32 cellular contexts compared by ENCODE assay signal in the genomic region with DNA sequence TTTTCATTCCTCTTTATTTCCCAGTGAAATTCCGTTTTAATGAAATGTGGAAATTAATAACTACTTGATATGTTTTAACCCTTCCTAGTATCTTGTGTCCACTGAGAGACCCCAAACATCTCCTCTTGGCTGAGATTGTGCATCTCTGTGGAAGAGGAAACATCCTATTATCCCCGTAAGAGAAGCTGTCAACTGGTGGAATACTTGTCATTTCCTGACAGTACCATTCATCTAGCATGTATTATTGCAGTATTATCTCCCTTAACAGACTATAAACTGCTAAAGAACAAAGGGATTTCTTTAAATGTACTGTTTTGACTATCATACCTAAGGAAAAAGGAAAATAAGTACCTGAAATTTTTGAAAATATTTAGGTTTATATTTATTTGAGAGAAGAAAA.
DNase-seq lines count a peak whose midpoint lies in the region; TF ChIP-seq lines count a peak whose summit lies in the region.
"Had no signal": no experiment of that assay in that cellular context is flagged by ENCODE, and none has a peak within 500 bp of the region (broad histone marks: within the 10 kb centered on the region; RNA-seq: fewer than 3 reads in every experiment).

No MANE protein-coding gene starts in this region.

- H3K4me1 ChIP-seq in GM23248 (ENCODE audit: insufficient read depth), result no peaks in the 10 kb centered on the region
- peaks cover 15% of the 10 kb centered on the region for H3K4me1 ChIP-seq in neural progenitor cell
- no peaks in the 10 kb centered on the region for H3K4me1 ChIP-seq in CD8-positive, alpha-beta memory T cell (ENCODE audit: insufficient read depth, low read length)
- H3K4me1 ChIP-seq: A549; BE2C; BLaER1; BLaER1 treated with 17β-estradiol and CSF1 and Interleukin-3, amounts not matched to agents 10 nM and 100 nM; Caco-2 had no signal

- peaks cover 4% of the 10 kb centered on the region for H3K4me1 Mint-ChIP-seq in neural progenitor cell
- no peaks in the 10 kb centered on the region for H3K4me1 Mint-ChIP-seq in CD8-positive, alpha-beta memory T cell
- H3K4me1 Mint-ChIP-seq: B cell; CD14-positive monocyte; CD4-positive, alpha-beta memory T cell; CD4-positive, CD25-positive, alpha-beta regulatory T cell had no signal

- no peak overlapping the region for H3K27ac Mint-ChIP-seq in neural progenitor cell
- no peak overlapping the region for H3K27ac Mint-ChIP-seq in CD8-positive, alpha-beta memory T cell
- H3K27ac Mint-ChIP-seq: B cell; CD14-positive monocyte; CD4-positive, alpha-beta memory T cell; CD4-positive, alpha-beta T cell; CD4-positive, CD25-positive, alpha-beta regulatory T cell; CD8-positive, alpha-beta T cell had no signal

- 24 to 38% methylated on average over 2 of the region's 2 CpGs for WGBS in GM23248 (ENCODE audit: low coverage in 1 of 2, low lambda C conversion rate in 2 of 2, missing lambda C conversion rate in 2 of 2), 2 experiments

- no peak overlapping the region for H3K4me3 Mint-ChIP-seq in neural progenitor cell
- H3K4me3 Mint-ChIP-seq in CD8-positive, alpha-beta memory T cell, result no peak overlapping the region
- H3K4me3 Mint-ChIP-seq: B cell; CD14-positive monocyte; CD4-positive, alpha-beta memory T cell; CD4-positive, alpha-beta T cell; CD4-positive, CD25-positive, alpha-beta regulatory T cell; CD8-positive, alpha-beta T cell had no signal

- H3K27me3 Mint-ChIP-seq in neural progenitor cell (ENCODE audit: insufficient read depth, low read depth), result no peaks in the 10 kb centered on the region
- no peaks in the 10 kb centered on the region for H3K27me3 Mint-ChIP-seq in CD8-positive, alpha-beta memory T cell
- H3K27me3 Mint-ChIP-seq: CD4-positive, alpha-beta memory T cell; CD4-positive, alpha-beta T cell; CD4-positive, CD25-positive, alpha-beta regulatory T cell had no signal

- no peak overlapping the region for H3K9ac ChIP-seq in GM23248
- H3K9ac ChIP-seq in neural cell (ENCODE audit: low read length), result no peak overlapping the region
- no peak overlapping the region for H3K9ac ChIP-seq in neural progenitor cell
- H3K9ac ChIP-seq: BLaER1; BLaER1 treated with 17β-estradiol and CSF1 and Interleukin-3, amounts not matched to agents 10 nM and 100 nM had no signal

- CTCF ChIA-PET in CD8-positive, alpha-beta memory T cell (lab: Charles Lee), result no interaction called here

- TF ChIP-seq CTCF in neural cell (IDR thresholded peaks at IDR 0.05; ENCODE audit: poor library complexity, severe bottlenecking) (no peak), neural progenitor cell (IDR thresholded peaks at IDR 0.05) (no peak)

- H3K4me3 ChIP-seq in GM23248 (no peak overlapping the region), neural cell (ENCODE audit: low read length) (no peak overlapping the region), neural progenitor cell (no peak overlapping the region)
- no peak overlapping the region for H3K4me3 ChIP-seq in CD8-positive, alpha-beta memory T cell (ENCODE audit: low read length)
- H3K4me3 ChIP-seq: A549; BLaER1; BLaER1 treated with 17β-estradiol and CSF1 and Interleukin-3, amounts not matched to agents 10 nM and 100 nM had no signal

- H3K9me3 Mint-ChIP-seq in neural progenitor cell, result peaks cover 21% of the 10 kb centered on the region
- H3K9me3 Mint-ChIP-seq in CD8-positive, alpha-beta memory T cell, result peaks cover 2 to 6% (median 3%) of the 10 kb centered on the region in 5 donors
- H3K9me3 Mint-ChIP-seq: CD8-positive, alpha-beta T cell had no signal

- H4K20me1 ChIP-seq in GM23248 (ENCODE audit: insufficient read depth) (no peaks in the 10 kb centered on the region), neural cell (ENCODE audit: insufficient read depth) (no peaks in the 10 kb centered on the region), neural progenitor cell (ENCODE audit: low read depth) (no peaks in the 10 kb centered on the region)
- H4K20me1 ChIP-seq: BLaER1; BLaER1 treated with 17β-estradiol and CSF1 and Interleukin-3, amounts not matched to agents 10 nM and 100 nM had no signal

- H3K9me3 ChIP-seq in GM23248 (ENCODE audit: low read depth) (no peaks in the 10 kb centered on the region), neural cell (ENCODE audit: low read length) (no peaks in the 10 kb centered on the region), neural progenitor cell (ENCODE audit: low read depth) (peaks cover 5% of the 10 kb centered on the region)
- no peaks in the 10 kb centered on the region for H3K9me3 ChIP-seq in CD8-positive, alpha-beta memory T cell (ENCODE audit: low read length)
- H3K9me3 ChIP-seq: A549; BE2C; BLaER1; BLaER1 treated with 17β-estradiol and CSF1 and Interleukin-3, amounts not matched to agents 10 nM and 100 nM; Caco-2 had no signal

- H2AFZ ChIP-seq in GM23248, result 0 out of 2 replicates have a peak overlapping the region, but pooled peaks have one; percentile 13
- H2AFZ ChIP-seq in neural cell (ENCODE audit: low read depth, low read length), result no peak overlapping the region
- peak overlapping the region; percentile 33 for H2AFZ ChIP-seq in neural progenitor cell (replicated peaks)

- DNase-seq in GM23248 (no peak), neural progenitor cell (ENCODE audit: low spot score) (no peak), AG20443 (ENCODE audit: low spot score) (no peak), NCI-H146 (lab: John Stamatoyannopoulos, UW) (no peak)
- no peak for DNase-seq in CD8-positive, alpha-beta memory T cell
- DNase-seq: 8988T; ACHN; AML-193; BE2C; C1 segment of cervical spinal cord; Caco-2; Calu3; CD4-positive, alpha-beta memory T cell; CD4-positive, alpha-beta T cell; CD4-positive, CD25-positive, alpha-beta regulatory T cell; CD8-positive, alpha-beta T cell; COR-L47; DMS 273 treated with DMSO at 0.1 percent for 48 hours; DMS153; DMS53; DMS79; DMS79 treated with DMSO at 0.1 percent for 48 hours; DND-41; EL had no signal

- H3K27me3 ChIP-seq in GM23248 (replicated peaks; ENCODE audit: insufficient read depth) (no peaks in the 10 kb centered on the region), neural cell (ENCODE audit: insufficient read depth, low read depth, low read length) (no peaks in the 10 kb centered on the region), neural progenitor cell (no peaks in the 10 kb centered on the region)
- no peaks in the 10 kb centered on the region for H3K27me3 ChIP-seq in CD8-positive, alpha-beta memory T cell (ENCODE audit: insufficient read depth, low read length, poor library complexity, severe bottlenecking)
- H3K27me3 ChIP-seq: BE2C; BLaER1; BLaER1 treated with 17β-estradiol and CSF1 and Interleukin-3, amounts not matched to agents 10 nM and 100 nM had no signal

- H3F3A ChIP-seq in GM23248 (ENCODE audit: insufficient read depth) (no peaks in the 10 kb centered on the region), neural cell (ENCODE audit: insufficient read depth, low read length, poor library complexity, severe bottlenecking) (no peaks in the 10 kb centered on the region), neural progenitor cell (ENCODE audit: low read depth) (no peaks in the 10 kb centered on the region)

- TF ChIP-seq RAD21 in neural cell (conservative IDR thresholded peaks at IDR 0.05), result no peak

- H3K79me2 ChIP-seq in GM23248 (ENCODE audit: insufficient read depth) (no peaks in the 10 kb centered on the region), neural cell (replicated peaks; ENCODE audit: insufficient read depth, low read length) (no peaks in the 10 kb centered on the region), neural progenitor cell (ENCODE audit: low read depth) (no peaks in the 10 kb centered on the region)

- in situ Hi-C loops in GM23248 (cut with MboI), result no loop called here

- H3K36me3 ChIP-seq in GM23248 (ENCODE audit: low read depth) (no peaks in the 10 kb centered on the region), neural cell (ENCODE audit: insufficient read depth, low read length) (no peaks in the 10 kb centered on the region), neural progenitor cell (no peaks in the 10 kb centered on the region)
- H3K36me3 ChIP-seq in CD8-positive, alpha-beta memory T cell (ENCODE audit: insufficient read depth, low read length), result no peaks in the 10 kb centered on the region
- H3K36me3 ChIP-seq: BE2C; BLaER1; BLaER1 treated with 17β-estradiol and CSF1 and Interleukin-3, amounts not matched to agents 10 nM and 100 nM had no signal

- peak; percentile 93 for TF ChIP-seq EP300 in neural cell (conservative IDR thresholded peaks at IDR 0.05; ENCODE audit: poor library complexity, severe bottlenecking)

- POLR2A ChIA-PET in CD8-positive, alpha-beta memory T cell (lab: Charles Lee), result no interaction called here

- no peak overlapping the region for H3K27ac ChIP-seq in GM23248
- H3K27ac ChIP-seq in neural cell (ENCODE audit: low read length), result peak overlapping the region; percentile 10
- H3K27ac ChIP-seq in neural progenitor cell, result no peak overlapping the region
- no peak overlapping the region for H3K27ac ChIP-seq in CD8-positive, alpha-beta memory T cell (ENCODE audit: low read depth, low read length)
- H3K27ac ChIP-seq: 22Rv1; A549; BLaER1; BLaER1 treated with 17β-estradiol and CSF1 and Interleukin-3, amounts not matched to agents 10 nM and 100 nM; C4-2B had no signal

- H3K9me2 ChIP-seq in GM23248 (ENCODE audit: insufficient read depth) (no peaks in the 10 kb centered on the region), neural cell (ENCODE audit: insufficient read depth, low read length) (no peaks in the 10 kb centered on the region)

- H3K36me3 Mint-ChIP-seq in neural progenitor cell, result peaks cover 3% of the 10 kb centered on the region
- H3K36me3 Mint-ChIP-seq in CD8-positive, alpha-beta memory T cell, result no peaks in the 10 kb centered on the region
- H3K36me3 Mint-ChIP-seq: CD14-positive monocyte; CD4-positive, alpha-beta memory T cell; CD4-positive, CD25-positive, alpha-beta regulatory T cell; CD8-positive, alpha-beta T cell had no signal

- no peak overlapping the region for H3K4me2 ChIP-seq in GM23248 (ENCODE audit: unreplicated experiment)
- H3K4me2 ChIP-seq in neural cell (ENCODE audit: low read length), result no peak overlapping the region
- no peak overlapping the region for H3K4me2 ChIP-seq in neural progenitor cell
- H3K4me2 ChIP-seq: A549; BLaER1; BLaER1 treated with 17β-estradiol and CSF1 and Interleukin-3, amounts not matched to agents 10 nM and 100 nM had no signal

TF ChIP-seq in neural cell, 6 proteins besides CTCF, POLR2A, EP300 and RAD21:
- no peak for TF ChIP-seq TAF1 (IDR thresholded peaks at IDR 0.05; ENCODE audit: low read depth)
- peak; percentile 74 for TF ChIP-seq POLR2AphosphoS5 (IDR thresholded peaks at IDR 0.05)
